10 cellular contexts compared by ENCODE assay signal in genomic region chr19:2043269-2043641, GRCh38. TPM values are rescaled to one million over a fixed set of nuclear protein-coding genes. Genes with fewer than 3 reads are reported as not detected.
DNase-seq lines count a peak whose midpoint lies in the region; ATAC-seq and TF ChIP-seq lines count a peak whose summit lies in the region.
"Had no signal": no experiment of that assay in that cellular context is flagged by ENCODE, and none has a peak within 500 bp of the region (broad histone marks: within the 10 kb centered on the region; RNA-seq: fewer than 3 reads in every experiment).

No MANE protein-coding gene starts in this region.

- H3K27ac Mint-ChIP-seq in naive thymus-derived CD8-positive, alpha-beta T cell = peak overlapping the region; percentile 31 to 98 (median 95)

- no peaks in the 10 kb centered on the region for H3K27me3 Mint-ChIP-seq in naive thymus-derived CD8-positive, alpha-beta T cell

- 59 to 63% methylated on average over 8 of the region's 8 CpGs for WGBS in heart right ventricle, 2 donors

- TF ChIP-seq POLR2A in vagina (IDR thresholded peaks at IDR 0.05) = no peak

- H3K4me3 Mint-ChIP-seq in naive thymus-derived CD8-positive, alpha-beta T cell = peak overlapping the region; percentile 6 to 72 (median 64)

- intact Hi-C loops in heart right ventricle (cut with DNase I) (no loop called here), cardiac septum (cut with DNase I) (no loop called here), vagina (cut with DNase I) (no loop called here)

- POLR2A ChIA-PET in naive thymus-derived CD8-positive, alpha-beta T cell (lab: Charles Lee) = interaction anchor here (0.6 to 13.2 kb wide), 12 partner anchors 12 to 227 kb away, joined by 3 to 255 read pairs (median 4); partner anchors contain the start of genes AP3D1, MKNK2 and MOB3A

- H3K9me3 Mint-ChIP-seq in naive thymus-derived CD8-positive, alpha-beta T cell = no peaks in the 10 kb centered on the region

- H3K27ac ChIP-seq in heart right ventricle (peak overlapping the region; percentile 19 to 100 (median 90)), cingulate gyrus (ENCODE audit: low read depth, low read length) (peak overlapping the region; percentile 99), vagina (peak overlapping the region; percentile 100)

- peaks cover 76 to 93% (median 88%) of the 10 kb centered on the region in 9 donors for H3K4me1 ChIP-seq in heart right ventricle
- H3K4me1 ChIP-seq in vagina = peaks cover 80% of the 10 kb centered on the region

- DNase-seq in heart right ventricle (peak in 1 of 2 donors; percentile 45), cardiac septum (ENCODE audit: low spot score) (no peak), vagina (ENCODE audit: extremely low spot score in 2 of 2) (peak in 1 of 2 donors; percentile 95), OCI-M2 (lab: John Stamatoyannopoulos, UW; ENCODE audit: unreplicated experiment) (no peak)
- DNase-seq in naive thymus-derived CD8-positive, alpha-beta T cell = peak in 1 of 10 donors; percentile 11
- DNase-seq: BE2C; NK-92 treated with Interleukin-12 subunit alpha and Interleukin-12 subunit beta, amount 100 ng/mL, for 24 hours had no signal

- H3K9me3 ChIP-seq in heart right ventricle (no peaks in the 10 kb centered on the region), vagina (no peaks in the 10 kb centered on the region)
- H3K9me3 ChIP-seq: BE2C had no signal

- peak in 2 of 8 donors; percentile 23 to 25 for ATAC-seq in heart right ventricle
- ATAC-seq in naive thymus-derived CD8-positive, alpha-beta T cell = no peak
- no peak for ATAC-seq in GM18517 (IDR thresholded peaks at IDR 0.05; ENCODE audit: unreplicated experiment)
- no peak for ATAC-seq in HG02759 (IDR thresholded peaks at IDR 0.05; ENCODE audit: unreplicated experiment)

- H3K36me3 Mint-ChIP-seq in naive thymus-derived CD8-positive, alpha-beta T cell = peaks cover 0 to 32% (median 0%) of the 10 kb centered on the region in 3 donors

- TF ChIP-seq CTCF in heart right ventricle (IDR thresholded peaks at IDR 0.05) (no peak), vagina (IDR thresholded peaks at IDR 0.05) (no peak)

- H3K4me3 ChIP-seq in heart right ventricle = no peak overlapping the region
- H3K4me3 ChIP-seq in vagina = peak overlapping the region in 1 of 2 donors; percentile 41

- H3K36me3 ChIP-seq in heart right ventricle (peaks cover 0 to 90% (median 38%) of the 10 kb centered on the region in 9 donors), vagina (peaks cover 0 to 55% of the 10 kb centered on the region in 2 donors)

- H3K4me1 Mint-ChIP-seq in naive thymus-derived CD8-positive, alpha-beta T cell = peaks cover 8 to 55% (median 48%) of the 10 kb centered on the region in 4 donors

- H3K27me3 ChIP-seq in heart right ventricle (no peaks in the 10 kb centered on the region), vagina (no peaks in the 10 kb centered on the region)
- H3K27me3 ChIP-seq: BE2C had no signal

RNA-seq across cellular contexts. Expression of gene MKNK2, which starts 7.8 kb away (rescaled TPM):
- total RNA-seq in heart right ventricle (100 to 1,000 TPM; 107 to 260 (median 144) TPM), cardiac septum (122 TPM), vagina (185 TPM)
- 100 to 1,000 TPM; 144 to 189 TPM for polyA plus RNA-seq in heart right ventricle
- 100 to 1,000 TPM; 171 to 176 TPM for total RNA-seq in naive thymus-derived CD8-positive, alpha-beta T cell
- polyA plus RNA-seq in naive thymus-derived CD8-positive, alpha-beta T cell = 10 to 100 TPM; 26.1 to 47.1 (median 30.2) TPM

RNA-seq across cellular contexts. Expression of gene BTBD2, which starts 27.7 kb away (rescaled TPM):
- total RNA-seq in heart right ventricle (10 to 100 TPM; 45.1 to 70.4 (median 56.6) TPM), cardiac septum (60.5 TPM), vagina (81.5 TPM)
- 10 to 100 TPM; 42.8 to 55.2 TPM for polyA plus RNA-seq in heart right ventricle
- 10 to 100 TPM; 58.0 to 64.1 TPM for total RNA-seq in naive thymus-derived CD8-positive, alpha-beta T cell
- polyA plus RNA-seq in naive thymus-derived CD8-positive, alpha-beta T cell = 1 to 10 TPM; 3.2 to 7.3 (median 4.8) TPM

RNA-seq across cellular contexts. Expression of gene MOB3A, which starts 52.9 kb away (rescaled TPM):
- total RNA-seq in heart right ventricle (10 to 100 TPM; 10.0 to 30.5 (median 16.2) TPM), cardiac septum (17.0 TPM), vagina (50.6 TPM)
- polyA plus RNA-seq in heart right ventricle = 10 to 100 TPM in 1 of 2 donors, 1 to 10 TPM in 1; 8.9 to 12.8 TPM
- total RNA-seq in naive thymus-derived CD8-positive, alpha-beta T cell = 100 to 1,000 TPM in 1 of 2 experiments, 10 to 100 TPM in 1; 94.0 to 101 TPM
- polyA plus RNA-seq in naive thymus-derived CD8-positive, alpha-beta T cell = 10 to 100 TPM; 40.5 to 90.4 (median 53.1) TPM

RNA-seq across cellular contexts. Expression of gene IZUMO4, which starts 53.5 kb away (rescaled TPM):
- 1 to 10 TPM; 1.2 to 6.5 (median 2.2) TPM for total RNA-seq in heart right ventricle
- polyA plus RNA-seq in heart right ventricle = 10 to 100 TPM in 1 of 2 donors, 1 to 10 TPM in 1; 8.6 to 13.1 TPM
- 4.3 TPM for total RNA-seq in cardiac septum
- total RNA-seq in naive thymus-derived CD8-positive, alpha-beta T cell = 10 to 100 TPM; 16.6 to 18.7 TPM
- 1 to 10 TPM in 1 of 3 donors, under 1 TPM in 2; 0.26 to 1.4 (median 0.85) TPM for polyA plus RNA-seq in naive thymus-derived CD8-positive, alpha-beta T cell
- 7.9 TPM for total RNA-seq in vagina
